In genomic region chr2:189159717-189160116, GRCh38 we compare ENCODE assay signal across 32 cellular contexts.
"Had no signal": no experiment of that assay in that cellular context is flagged by ENCODE, and none has a peak within 500 bp of the region (broad histone marks: within the 10 kb centered on the region; RNA-seq: fewer than 3 reads in every experiment).

No MANE protein-coding gene starts in this region.

- H3K9ac ChIP-seq: KMS-11 had no signal

- H3K9me3 ChIP-seq: adrenal gland had no signal

- H3K4me3 Mint-ChIP-seq: activated CD4-positive, alpha-beta T cell treated with anti-CD3 and anti-CD28 coated beads for 36 hours; activated CD4-positive, alpha-beta T cell treated with anti-CD3 and anti-CD28 coated beads, Interleukin-2, amount 10 ng/mL, durations not matched to agents 7 days and 5 days; brain; T-helper 2 cell treated with Interferon-gamma antibody and Interleukin-4, amounts not matched to agents 5 μg/mL and 100 μg/mL, for 36 hours had no signal

- H3K9me3 Mint-ChIP-seq: activated CD4-positive, alpha-beta T cell treated with anti-CD3 and anti-CD28 coated beads, Interleukin-2, amount 10 ng/mL, durations not matched to agents 7 days and 5 days; activated naive CD4-positive, alpha-beta T cell treated with anti-CD3 and anti-CD28 coated beads, Interleukin-2, amount 50 U/mL, for 72 hours; brain; T-helper 2 cell treated with Interferon-gamma antibody and Interleukin-4, amounts not matched to agents 5 μg/mL and 100 μg/mL, for 36 hours had no signal

- H3K4me3 ChIP-seq: adrenal gland had no signal

- DNase-seq: activated CD4-positive, alpha-beta T cell treated with anti-CD3 and anti-CD28 coated beads for 36 hours; activated CD4-positive, alpha-beta T cell treated with anti-CD3 and anti-CD28 coated beads, Interleukin-2, amount 10 ng/mL, durations not matched to agents 7 days and 5 days; activated CD4-positive, alpha-beta T cell treated with anti-CD3 and anti-CD28 coated beads, Interleukin-2, amount 50 U/mL, for 48 hours; activated CD8-positive, alpha-beta memory T cell treated with anti-CD3 and anti-CD28 coated beads, Interleukin-2, amount 50 U/mL, for 48 hours; activated effector memory CD4-positive, alpha-beta T cell treated with Interleukin-2 at 50 U/mL for 16 hours; activated naive CD4-positive, alpha-beta T cell; activated T-cell treated with anti-CD3 and anti-CD28 coated beads, Interleukin-2, amount 50 U/mL, for 48 hours; adrenal gland; anterior cingulate cortex; caudate nucleus; MM.1S; MV-4-11; NCI-H1092; NCI-H146; NCI-H187; NCI-H2029 treated with DMSO at 0.1 percent for 48 hours; NCI-H2107; NCI-H2171; NCI-H510A; NCI-H526; NCI-H748 treated with DMSO at 0.1 percent for 48 hours; NK-92 treated with Interleukin-12 subunit alpha and Interleukin-12 subunit beta, amount 100 ng/mL, for 24 hours; PC-3; SIG-M5; SW 1271 had no signal

- H3K27ac Mint-ChIP-seq: activated CD4-positive, alpha-beta T cell treated with anti-CD3 and anti-CD28 coated beads for 36 hours; activated CD4-positive, alpha-beta T cell treated with anti-CD3 and anti-CD28 coated beads, Interleukin-2, amount 10 ng/mL, durations not matched to agents 7 days and 5 days; activated naive CD4-positive, alpha-beta T cell treated with anti-CD3 and anti-CD28 coated beads, Interleukin-2, amount 50 U/mL, for 72 hours; brain; T-helper 2 cell treated with Interferon-gamma antibody and Interleukin-4, amounts not matched to agents 5 μg/mL and 100 μg/mL, for 36 hours had no signal

- H3K27me3 ChIP-seq: adrenal gland had no signal

- H3K27ac ChIP-seq: adrenal gland, KMS-11, RWPE1 had no signal

- H3K36me3 Mint-ChIP-seq: activated naive CD4-positive, alpha-beta T cell treated with anti-CD3 and anti-CD28 coated beads, Interleukin-2, amount 50 U/mL, for 72 hours; brain had no signal

- H3K4me1 Mint-ChIP-seq: activated CD4-positive, alpha-beta T cell treated with anti-CD3 and anti-CD28 coated beads for 36 hours; activated CD4-positive, alpha-beta T cell treated with anti-CD3 and anti-CD28 coated beads, Interleukin-2, amount 10 ng/mL, durations not matched to agents 7 days and 5 days had no signal

- H3K36me3 ChIP-seq: adrenal gland had no signal

- H3K27me3 Mint-ChIP-seq: activated CD4-positive, alpha-beta T cell treated with anti-CD3 and anti-CD28 coated beads for 36 hours; activated CD4-positive, alpha-beta T cell treated with anti-CD3 and anti-CD28 coated beads, Interleukin-2, amount 10 ng/mL, durations not matched to agents 7 days and 5 days; brain had no signal

- H3K4me2 ChIP-seq: KMS-11 had no signal

- ATAC-seq: activated CD4-positive, alpha-beta T cell treated with anti-CD3 and anti-CD28 coated beads for 36 hours; activated CD4-positive, CD25-positive, alpha-beta regulatory T cell treated with anti-CD3 and anti-CD28 coated beads, Interleukin-2, amount 50 U/mL, for 24 hours; activated naive CD4-positive, alpha-beta T cell treated with anti-CD3 and anti-CD28 coated beads, Interleukin-2, amount 50 U/mL, for 72 hours; PC-3; Right ventricle myocardium inferior had no signal
